In the genomic region with DNA sequence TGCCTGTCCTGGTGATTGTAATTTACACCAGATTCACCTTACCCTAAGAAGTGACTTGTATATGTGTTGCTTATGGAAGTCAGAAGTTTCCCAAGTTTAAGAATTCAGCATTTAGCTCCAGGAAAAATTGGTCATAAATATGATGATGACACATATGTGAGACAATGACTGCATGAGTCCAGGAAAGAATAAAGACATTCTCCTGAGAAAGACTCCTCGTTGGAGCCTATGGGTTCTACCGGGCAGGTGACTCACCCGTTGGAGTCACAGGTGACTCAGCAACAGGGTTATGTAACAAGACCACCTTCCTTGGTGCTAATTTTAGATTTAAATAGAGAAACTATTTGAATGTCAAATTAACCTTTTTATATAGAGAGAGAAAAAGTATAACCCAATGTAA, we compare ENCODE assay signal across 18 cellular contexts.
A peak's percentile ranks its signal among the peaks of the same experiment; 100 is the strongest.
DNase-seq lines count a peak whose midpoint lies in the region; ATAC-seq and TF ChIP-seq lines count a peak whose summit lies in the region.
"Had no signal": no experiment of that assay in that cellular context is flagged by ENCODE, and none has a peak within 500 bp of the region (broad histone marks: within the 10 kb centered on the region; RNA-seq: fewer than 3 reads in every experiment).

No MANE protein-coding gene starts in this region.

- H2BK12ac ChIP-seq in trophoblast cell (ENCODE audit: low read length), result no peak overlapping the region

- no peak overlapping the region for H2BK120ac ChIP-seq in trophoblast cell (ENCODE audit: insufficient read depth, low read length, poor library complexity)

- H3K4ac ChIP-seq in trophoblast cell (ENCODE audit: low read depth, low read length), result no peak overlapping the region

- no peaks in the 10 kb centered on the region for H3K9me2 ChIP-seq in GM23248 (ENCODE audit: insufficient read depth)

- H2BK5ac ChIP-seq in trophoblast cell (ENCODE audit: low read depth, low read length, poor library complexity), result no peak overlapping the region

- in situ Hi-C loops in GM23248 (cut with MboI) (loop anchor here (25.0 kb wide), 1 partner anchor 1598 kb away; no protein-coding TSS in a partner anchor), brain microvascular endothelial cell (cut with HindIII; ENCODE audit: low pct_ligation_motif_present, low sequenced_read_pairs) (no loop called here), gastrocnemius medialis (cut with MboI; ENCODE audit: low sequenced_read_pairs in 4 of 4) (no loop called here)

- H2AFZ ChIP-seq in GM23248 (no peak overlapping the region), trophoblast cell (ENCODE audit: insufficient read depth, low read length, poor library complexity) (no peak overlapping the region)

- H3K18ac ChIP-seq in trophoblast cell (ENCODE audit: low read length), result no peak overlapping the region

- no peak overlapping the region for H4K91ac ChIP-seq in trophoblast cell (ENCODE audit: low read depth, low read length)

- ATAC-seq in gastrocnemius medialis (no peak), GM21360 (IDR thresholded peaks at IDR 0.05; ENCODE audit: unreplicated experiment) (no peak), aorta (ENCODE audit: low FRiP score) (no peak)
- ATAC-seq: activated CD8-positive, alpha-beta T cell treated with anti-CD3 and anti-CD28 coated beads for 36 hours; GM12878; heart right ventricle; left colon; sciatic nerve had no signal

- peak overlapping the region; percentile 15 for H3K4me2 ChIP-seq in GM23248 (ENCODE audit: unreplicated experiment)
- no peak overlapping the region for H3K4me2 ChIP-seq in trophoblast cell (ENCODE audit: low read length)

- H3K79me1 ChIP-seq in trophoblast cell (ENCODE audit: low read length), result no peaks in the 10 kb centered on the region

- intact Hi-C loops in gastrocnemius medialis (cut with DNase I; ENCODE audit: low total_unique reads), result no loop called here
- intact Hi-C loops in aorta (cut with DNase I), result no loop called here

- no peak for TF ChIP-seq CTCF in brain microvascular endothelial cell (IDR thresholded peaks at IDR 0.05; ENCODE audit: low read depth, low read length, missing control alignments)
- TF ChIP-seq CTCF in gastrocnemius medialis (IDR thresholded peaks at IDR 0.05 in 4 of 5, conservative IDR thresholded peaks at IDR 0.05 in 1 of 5), result no peak

- H3K9ac ChIP-seq in GM23248 (no peak overlapping the region), trophoblast cell (ENCODE audit: low read length) (no peak overlapping the region)

- no peaks in the 10 kb centered on the region for H3K27me3 ChIP-seq in GM23248 (replicated peaks; ENCODE audit: insufficient read depth)
- no peaks in the 10 kb centered on the region for H3K27me3 ChIP-seq in MG63
- H3K27me3 ChIP-seq in brain microvascular endothelial cell (replicated peaks), result no peaks in the 10 kb centered on the region
- no peaks in the 10 kb centered on the region for H3K27me3 ChIP-seq in trophoblast cell (ENCODE audit: insufficient read depth, low read length)
- H3K27me3 ChIP-seq in gastrocnemius medialis, result no peaks in the 10 kb centered on the region
- H3K27me3 ChIP-seq in aorta (ENCODE audit: control insufficient read depth in 1 of 2, insufficient read depth in 2 of 2, low read length in 1 of 2), result no peaks in the 10 kb centered on the region
- H3K27me3 ChIP-seq: adrenal gland, heart right ventricle, tibial artery had no signal

- H4K12ac ChIP-seq in trophoblast cell (ENCODE audit: low read depth, low read length), result no peak overlapping the region

- no peak overlapping the region for H3K14ac ChIP-seq in trophoblast cell (ENCODE audit: low read length)

- H3K4me3 ChIP-seq in GM23248 (no peak overlapping the region), MG63 (no peak overlapping the region), brain microvascular endothelial cell (ENCODE audit: low read depth, low read length) (no peak overlapping the region), trophoblast cell (ENCODE audit: low read depth, low read length) (no peak overlapping the region), gastrocnemius medialis (no peak overlapping the region), aorta (ENCODE audit: low read length in 2 of 2) (no peak overlapping the region)
- H3K4me3 ChIP-seq: adrenal gland, GM12878, heart right ventricle, SK-N-MC, tibial artery had no signal

- H3K27ac ChIP-seq in GM23248 (peak overlapping the region; percentile 43), brain microvascular endothelial cell (no peak overlapping the region), trophoblast cell (ENCODE audit: low read depth, low read length) (no peak overlapping the region), gastrocnemius medialis (no peak overlapping the region), aorta (ENCODE audit: low read depth in 1 of 2, low read length in 2 of 2) (no peak overlapping the region)
- H3K27ac ChIP-seq: adrenal gland, heart right ventricle, SK-N-MC, tibial artery had no signal

- peak; percentile 94 for DNase-seq in GM23248
- DNase-seq in MG63, result peak; percentile 59
- DNase-seq in brain microvascular endothelial cell, result peak; percentile 39
- peak; percentile 57 to 78 for DNase-seq in trophoblast cell
- no peak for DNase-seq in gastrocnemius medialis
- DNase-seq in NCI-H748 treated with DMSO at 0.1 percent for 48 hours (lab: John Stamatoyannopoulos, UW), result no peak
- DNase-seq in aorta, result no peak
- DNase-seq: activated CD8-positive, alpha-beta T cell treated with anti-CD3 and anti-CD28 coated beads for 36 hours; H7; heart right ventricle; left colon; NCI-H1105 treated with DMSO at 0.1 percent for 48 hours; tibial artery had no signal

- no peak overlapping the region for H3K23ac ChIP-seq in trophoblast cell (ENCODE audit: low read length)

- WGBS in GM23248 (ENCODE audit: low coverage in 1 of 2, low lambda C conversion rate in 2 of 2, missing lambda C conversion rate in 2 of 2), 2 experiments, result 2 to 3% methylated on average over 3 of the region's 3 CpGs
- no CpG with 5 or more reads among the region's 3 CpGs for WGBS in trophoblast cell (ENCODE audit: extremely low coverage, insufficient coverage, insufficient read length)
- WGBS in aorta, 2 donors, result 83 to 84% methylated on average over 3 of the region's 3 CpGs

- H3K36me3 ChIP-seq in GM23248 (ENCODE audit: low read depth) (no peaks in the 10 kb centered on the region), MG63 (no peaks in the 10 kb centered on the region), brain microvascular endothelial cell (replicated peaks) (no peaks in the 10 kb centered on the region), trophoblast cell (ENCODE audit: control insufficient read depth in 1 of 2, insufficient read depth in 2 of 2, low read length in 2 of 2) (no peaks in the 10 kb centered on the region), gastrocnemius medialis (no peaks in the 10 kb centered on the region), aorta (ENCODE audit: control insufficient read depth in 1 of 2, insufficient read depth in 2 of 2, low read length in 1 of 2) (no peaks in the 10 kb centered on the region)
- H3K36me3 ChIP-seq: adrenal gland, heart right ventricle, tibial artery had no signal

- no peak overlapping the region for H2AK5ac ChIP-seq in trophoblast cell (ENCODE audit: low read length)

- peaks cover 22% of the 10 kb centered on the region for H3F3A ChIP-seq in GM23248 (ENCODE audit: insufficient read depth)

- H3K9me3 ChIP-seq in GM23248 (ENCODE audit: low read depth), result no peaks in the 10 kb centered on the region
- no peaks in the 10 kb centered on the region for H3K9me3 ChIP-seq in MG63
- H3K9me3 ChIP-seq in trophoblast cell (ENCODE audit: insufficient read depth, low read depth, low read length), result no peaks in the 10 kb centered on the region
- no peaks in the 10 kb centered on the region for H3K9me3 ChIP-seq in gastrocnemius medialis
- no peaks in the 10 kb centered on the region for H3K9me3 ChIP-seq in aorta (ENCODE audit: control insufficient read depth, low read length)
- H3K9me3 ChIP-seq: adrenal gland, heart right ventricle, tibial artery had no signal

- H3K4me1 ChIP-seq in GM23248 (ENCODE audit: insufficient read depth) (peaks cover 27% of the 10 kb centered on the region), trophoblast cell (ENCODE audit: control insufficient read depth in 1 of 2, insufficient read depth in 2 of 2, low read length in 2 of 2) (no peaks in the 10 kb centered on the region), gastrocnemius medialis (peaks cover 0 to 2% of the 10 kb centered on the region in 2 donors), aorta (ENCODE audit: control insufficient read depth in 1 of 2, insufficient read depth in 2 of 2, low read length in 2 of 2) (peaks cover 0 to 2% of the 10 kb centered on the region in 2 donors)
- H3K4me1 ChIP-seq: adrenal gland had no signal

- no peak overlapping the region for H4K8ac ChIP-seq in trophoblast cell (ENCODE audit: low read depth, low read length)

- no peaks in the 10 kb centered on the region for H4K20me1 ChIP-seq in GM23248 (ENCODE audit: insufficient read depth)

- TF ChIP-seq POLR2A in gastrocnemius medialis (IDR thresholded peaks at IDR 0.05), result no peak

- H3K79me2 ChIP-seq in GM23248 (ENCODE audit: insufficient read depth), result no peaks in the 10 kb centered on the region
- H3K79me2 ChIP-seq in trophoblast cell (ENCODE audit: control insufficient read depth, insufficient read depth, low read length, poor library complexity), result no peaks in the 10 kb centered on the region

Comparison
In these comparisons a context has a peak if more than half of its experiments do, and no peak if none do; other contexts are left out.
1. DNase-seq: peak in GM23248 (single experiment), MG63 (single experiment), brain microvascular endothelial cell (single experiment) and trophoblast cell (2 of 2); none in gastrocnemius medialis (0 of 2), NCI-H748 treated with DMSO at 0.1 percent for 48 hours (single experiment) and aorta (0 of 2).